In the genomic region with DNA sequence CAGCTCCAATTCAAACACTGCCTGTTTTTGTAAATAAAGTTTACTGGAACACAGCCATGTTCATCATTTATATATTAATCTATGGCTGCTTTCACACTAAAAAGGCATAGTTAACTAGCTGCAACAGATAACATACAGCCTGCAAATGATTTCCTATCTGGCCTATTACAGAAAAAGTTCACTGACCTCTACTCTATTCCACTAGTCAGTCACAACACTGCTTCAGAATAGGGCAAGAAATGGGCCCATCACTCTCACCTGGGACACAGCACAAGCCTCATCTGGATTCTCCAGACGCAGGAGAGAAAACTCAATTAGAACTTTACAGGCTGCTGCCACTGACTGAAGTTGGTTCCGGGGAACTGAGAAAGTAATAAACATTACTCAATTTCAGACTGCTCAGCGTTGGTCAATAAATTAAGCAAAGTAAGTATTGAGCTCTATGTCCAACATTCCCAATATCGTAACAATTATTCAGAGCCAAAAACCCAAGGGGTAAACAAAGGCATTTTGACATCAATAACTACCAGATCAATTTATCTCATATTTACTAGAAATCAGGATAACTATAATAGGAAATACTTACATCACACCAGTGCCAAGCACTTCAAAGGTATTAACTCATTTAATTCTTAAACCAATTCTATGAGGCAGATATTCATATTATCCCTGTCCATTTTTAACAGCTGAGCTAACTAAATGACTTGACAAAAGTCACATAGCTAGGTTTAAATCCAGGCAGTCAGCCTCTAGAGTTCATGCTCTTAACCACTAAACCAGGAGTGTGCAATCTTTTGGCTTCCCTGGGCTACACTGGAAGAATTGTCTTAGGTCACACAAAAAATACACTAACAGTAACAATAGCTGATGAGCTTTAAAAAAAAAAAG, we compare ENCODE assay signal across 21 cellular contexts.
"Had no signal": no experiment of that assay in that cellular context is flagged by ENCODE, and none has a peak within 500 bp of the region (broad histone marks: within the 10 kb centered on the region; RNA-seq: fewer than 3 reads in every experiment).

No MANE protein-coding gene starts in this region.

- DNase-seq: IMR-90, Karpas-422, KG1, MG63, NCI-H1092, NCI-H1105 treated with DMSO at 0.1 percent for 48 hours, NCI-H1417 treated with DMSO at 0.1 percent for 48 hours, NCI-H146, NCI-H1694 treated with DMSO at 0.1 percent for 48 hours, NCI-H1930, NCI-H2081, NCI-H2171, NCI-H345, NCI-H524, NCI-H526 treated with DMSO at 0.1 percent for 48 hours, NCI-H748 treated with DMSO at 0.1 percent for 48 hours, Right ventricle myocardium superior, RPMI8226, SIG-M5 had no signal

- H3K27ac ChIP-seq: SJSA1, SK-N-MC had no signal
